Comparison of ENCODE assay signal across 7 cellular contexts in genomic region chr9:36728651-36729520, GRCh38.
DNase-seq lines count a peak whose midpoint lies in the region; ATAC-seq, FAIRE-seq and TF ChIP-seq lines count a peak whose summit lies in the region.

No MANE protein-coding gene starts in this region.

- peak; percentile 66 to 69 for ATAC-seq in activated T-cell treated with anti-CD3 and anti-CD28 coated beads, Interleukin-2, amount 50 U/mL, for 72 hours (replicated peaks in 1 of 2)
- no peak for ATAC-seq in GM21528 (IDR thresholded peaks at IDR 0.05; ENCODE audit: low FRiP score, unreplicated experiment)

- no peak overlapping the region for H3K4me2 ChIP-seq in PC-9

- H3K27ac Mint-ChIP-seq in activated T-cell treated with anti-CD3 and anti-CD28 coated beads, Interleukin-2, amount 50 U/mL, for 72 hours = no peak overlapping the region

- H3K4me1 Mint-ChIP-seq in activated T-cell treated with anti-CD3 and anti-CD28 coated beads, Interleukin-2, amount 50 U/mL, for 72 hours (ENCODE audit: low read depth) = no peaks in the 10 kb centered on the region

- H3K36me3 ChIP-seq in PC-9 (ENCODE audit: low read depth) = no peaks in the 10 kb centered on the region

- no peaks in the 10 kb centered on the region for H3K27me3 ChIP-seq in PC-9 (ENCODE audit: insufficient read depth, low read depth)

- POLR2A ChIA-PET in PC-9 (lab: Charles Lee; ENCODE audit: unreplicated experiment) = interaction anchor here (0.5 kb wide), 1 partner anchor 863 kb away, joined by 3 read pairs; the partner anchor contains the start of gene TOMM5

- H3K4me3 ChIP-seq in PC-9 (no peak overlapping the region), fibroblast of villous mesenchyme (ENCODE audit: low read depth, low read length) (no peak overlapping the region)

- FAIRE-seq in HTR-8/SVneo (lab: Jason Lieb, UNC) = no peak

- no peaks in the 10 kb centered on the region for H3K9me3 Mint-ChIP-seq in activated T-cell treated with anti-CD3 and anti-CD28 coated beads, Interleukin-2, amount 50 U/mL, for 72 hours

- H3K9me2 ChIP-seq in PC-9 (ENCODE audit: insufficient read depth) = no peaks in the 10 kb centered on the region

- no peaks in the 10 kb centered on the region for H4K20me1 ChIP-seq in PC-9 (ENCODE audit: insufficient read depth)

- no peak overlapping the region for H3K27ac ChIP-seq in PC-9

- H3K79me2 ChIP-seq in PC-9 (ENCODE audit: low read depth) = no peaks in the 10 kb centered on the region

- no peaks in the 10 kb centered on the region for H3F3A ChIP-seq in PC-9 (ENCODE audit: insufficient read depth, low read depth)

- no peaks in the 10 kb centered on the region for H3K9me3 ChIP-seq in PC-9 (ENCODE audit: insufficient read depth, low read depth)

- peak; percentile 97 for TF ChIP-seq CTCF in GM12872 (IDR thresholded peaks at IDR 0.05; ENCODE audit: insufficient read depth, low read depth, low read length)
- peak; percentile 76 for TF ChIP-seq CTCF in PC-9 (conservative IDR thresholded peaks at IDR 0.05)
- TF ChIP-seq CTCF in fibroblast of villous mesenchyme (IDR thresholded peaks at IDR 0.05; ENCODE audit: insufficient read depth, low read depth, low read length) = peak; percentile 85

- no peaks in the 10 kb centered on the region for H3K36me3 Mint-ChIP-seq in activated T-cell treated with anti-CD3 and anti-CD28 coated beads, Interleukin-2, amount 50 U/mL, for 72 hours (ENCODE audit: insufficient read depth in 2 of 2)

- H3K27me3 Mint-ChIP-seq in activated T-cell treated with anti-CD3 and anti-CD28 coated beads, Interleukin-2, amount 50 U/mL, for 72 hours (ENCODE audit: low read depth) = no peaks in the 10 kb centered on the region

- intact Hi-C loops in PC-9 (cut with micrococcal nuclease; ENCODE audit: unreplicated experiment) = loop anchor here (1.0 kb wide), 2 partner anchors 96 to 322 kb away; no protein-coding TSS in a partner anchor

- CTCF ChIA-PET in PC-9 (lab: Charles Lee) = interaction anchor here (0.5 to 1.4 kb wide), 5 partner anchors 64 to 321 kb away, joined by 3 to 14 read pairs (median 10); no protein-coding TSS in a partner anchor

- H2AFZ ChIP-seq in PC-9 = no peak overlapping the region

- peak; percentile 67 for DNase-seq in HTR-8/SVneo (ENCODE audit: insufficient read length, low spot score)
- peak in 1 of 2 experiments; percentile 66 for DNase-seq in PC-9
- DNase-seq in activated T-cell treated with anti-CD3 and anti-CD28 coated beads, Interleukin-2, amount 50 U/mL, for 72 hours = peak; percentile 66 to 78
- DNase-seq in fibroblast of villous mesenchyme (ENCODE audit: low read depth) = peak; percentile 74
- DNase-seq in pons (ENCODE audit: low spot score) = peak; percentile 38

- no peak overlapping the region for H3K4me3 Mint-ChIP-seq in activated T-cell treated with anti-CD3 and anti-CD28 coated beads, Interleukin-2, amount 50 U/mL, for 72 hours

- no TSS peak for BruUV-seq in PC-9 (replicated peaks; lab: Mats Ljungman, UMichigan)

- H3K4me1 ChIP-seq in PC-9 (replicated peaks; ENCODE audit: insufficient read depth) = no peaks in the 10 kb centered on the region
